In genomic region chr2:129992432-129993006, GRCh38 we compare ENCODE assay signal across 9 cellular contexts. TPM values are rescaled to one million over a fixed set of nuclear protein-coding genes. Genes with fewer than 3 reads are reported as not detected.
"Had no signal": no experiment of that assay in that cellular context is flagged by ENCODE, and none has a peak within 500 bp of the region (broad histone marks: within the 10 kb centered on the region; RNA-seq: fewer than 3 reads in every experiment).

No MANE protein-coding gene starts in this region.

RNA-seq across cellular contexts. Expression of gene RAB6C, which starts 13.1 kb away (rescaled TPM):
- total RNA-seq: endothelial cell of umbilical vein; glomerular endothelial cell; naive thymus-derived CD4-positive, alpha-beta T cell; pulmonary artery endothelial cell; skeletal muscle tissue; subcutaneous adipose tissue; tibial nerve had no signal
- polyA plus RNA-seq: endothelial cell of umbilical vein, immature natural killer cell, keratinocyte had no signal
